ENCODE assay signal across 10 cellular contexts in genomic region chr5:76270214-76270613, GRCh38.
DNase-seq lines count a peak whose midpoint lies in the region; FAIRE-seq and TF ChIP-seq lines count a peak whose summit lies in the region.
"Had no signal": no experiment of that assay in that cellular context is flagged by ENCODE, and none has a peak within 500 bp of the region (broad histone marks: within the 10 kb centered on the region; RNA-seq: fewer than 3 reads in every experiment).

No MANE protein-coding gene starts in this region.

- TF ChIP-seq CTCF in kidney epithelial cell (IDR thresholded peaks at IDR 0.05; ENCODE audit: insufficient read depth, low read length, poor library complexity, severe bottlenecking): no peak

- H3K27ac Mint-ChIP-seq in activated T-cell treated with anti-CD3 and anti-CD28 coated beads, Interleukin-2, amount 50 U/mL, for 24 hours: peak overlapping the region; percentile 97

- peaks cover 40% of the 10 kb centered on the region for H3K4me1 Mint-ChIP-seq in activated T-cell treated with anti-CD3 and anti-CD28 coated beads, Interleukin-2, amount 50 U/mL, for 24 hours (ENCODE audit: low read depth)

- peak; percentile 68 for FAIRE-seq in GM19239 (lab: Jason Lieb, UNC)

- no peaks in the 10 kb centered on the region for H3K36me3 ChIP-seq in kidney epithelial cell (ENCODE audit: control insufficient read depth, insufficient read depth, low read length)
- H3K36me3 ChIP-seq: BE2C had no signal

- H3K4me3 ChIP-seq in kidney epithelial cell (ENCODE audit: low read depth, low read length): no peak overlapping the region

- DNase-seq in CD1c-positive myeloid dendritic cell (ENCODE audit: extremely low spot score) (peak; percentile 42), GM19239 (ENCODE audit: insufficient read length, low spot score) (no peak), kidney epithelial cell (ENCODE audit: low read depth) (peak; percentile 68), hepatic stellate cell (ENCODE audit: low spot score) (no peak), AG20443 (ENCODE audit: low spot score) (no peak), NCI-H226 (no peak), HUDEP-2 (lab: John Stamatoyannopoulos, UW; ENCODE audit: unreplicated experiment in 76 of 76) (no peak)
- DNase-seq in activated T-cell treated with anti-CD3 and anti-CD28 coated beads, Interleukin-2, amount 50 U/mL, for 24 hours: no peak
- DNase-seq: BE2C, T-cell had no signal

- H3K9me3 Mint-ChIP-seq in activated T-cell treated with anti-CD3 and anti-CD28 coated beads, Interleukin-2, amount 50 U/mL, for 24 hours: peaks cover 2% of the 10 kb centered on the region
- H3K9me3 Mint-ChIP-seq: T-cell had no signal

- H3K27me3 Mint-ChIP-seq in activated T-cell treated with anti-CD3 and anti-CD28 coated beads, Interleukin-2, amount 50 U/mL, for 24 hours: peaks cover 2% of the 10 kb centered on the region

- no peaks in the 10 kb centered on the region for H3K27me3 ChIP-seq in kidney epithelial cell (ENCODE audit: control insufficient read depth, insufficient read depth, low read length)

- no peaks in the 10 kb centered on the region for H3K36me3 Mint-ChIP-seq in activated T-cell treated with anti-CD3 and anti-CD28 coated beads, Interleukin-2, amount 50 U/mL, for 24 hours (ENCODE audit: low read depth)
- H3K36me3 Mint-ChIP-seq: T-cell had no signal

- H3K4me3 Mint-ChIP-seq in activated T-cell treated with anti-CD3 and anti-CD28 coated beads, Interleukin-2, amount 50 U/mL, for 24 hours: peak overlapping the region; percentile 68
- H3K4me3 Mint-ChIP-seq: T-cell had no signal

Comparison
In these comparisons a context has a peak if more than half of its experiments do, and no peak if none do; other contexts are left out.
1. DNase-seq: peak in CD1c-positive myeloid dendritic cell (single experiment) and kidney epithelial cell (single experiment); none in GM19239 (single experiment), activated T-cell treated with anti-CD3 and anti-CD28 coated beads, Interleukin-2, amount 50 U/mL, for 24 hours (single experiment), hepatic stellate cell (single experiment), AG20443 (single experiment), NCI-H226 (single experiment) and HUDEP-2 (0 of 76).